ENCODE assay signal across 38 cellular contexts in the genomic region with DNA sequence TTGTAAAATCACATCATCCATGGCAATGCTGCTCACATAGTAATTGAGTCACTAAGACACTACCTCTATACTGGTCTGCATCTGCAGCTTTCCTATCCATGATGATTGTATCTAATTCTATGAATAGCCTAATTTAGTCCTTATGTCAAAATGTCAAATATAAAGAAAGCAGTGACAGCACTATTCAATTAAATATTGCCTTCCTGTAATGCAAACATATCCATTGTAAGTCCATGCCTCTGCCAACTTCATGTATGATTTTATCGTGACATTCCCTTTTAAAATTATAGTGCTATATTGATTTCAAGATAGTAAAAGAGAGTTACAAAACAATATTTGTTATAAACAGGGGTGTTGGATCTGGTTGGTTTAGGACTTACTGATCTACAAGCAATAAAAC. TPM values are rescaled to one million over a fixed set of nuclear protein-coding genes. Genes with fewer than 3 reads are reported as not detected.
"Had no signal": no experiment of that assay in that cellular context is flagged by ENCODE, and none has a peak within 500 bp of the region (broad histone marks: within the 10 kb centered on the region; RNA-seq: fewer than 3 reads in every experiment).

No MANE protein-coding gene starts in this region.

- H3K27ac ChIP-seq: KMS-11 had no signal

- H3K27me3 ChIP-seq: MG63 had no signal

- H3K4me2 ChIP-seq: KMS-11 had no signal

- DNase-seq: Karpas-422, Kasumi-1, KG1, MG63, MM.1S, MV-4-11, NCI-H1048, NCI-H1092, NCI-H1092 treated with DMSO at 0.1 percent for 48 hours, NCI-H1105, NCI-H1105 treated with DMSO at 0.1 percent for 48 hours, NCI-H1417, NCI-H1417 treated with DMSO at 0.1 percent for 48 hours, NCI-H1436, NCI-H1436 treated with DMSO at 0.1 percent for 48 hours, NCI-H146, NCI-H1694, NCI-H1694 treated with DMSO at 0.1 percent for 48 hours, NCI-H187, NCI-H187 treated with DMSO at 0.1 percent for 48 hours, NCI-H1930, NCI-H2029, NCI-H2029 treated with DMSO at 0.1 percent for 48 hours, NCI-H2081, NCI-H2081 treated with DMSO at 0.1 percent for 48 hours, NCI-H2107, NCI-H2171, NCI-H2171 treated with DMSO at 0.1 percent for 48 hours, NCI-H2227 treated with DMSO at 0.1 percent for 48 hours, NCI-H226, NCI-H345, NCI-H446, NCI-H446 treated with DMSO at 0.1 percent for 48 hours had no signal

- H3K9ac ChIP-seq: KMS-11 had no signal

- H3K4me3 ChIP-seq: MG63 had no signal

- H3K36me3 ChIP-seq: MG63 had no signal

- H3K9me3 ChIP-seq: MG63 had no signal

RNA-seq across cellular contexts. Expression of a gene that starts 25.8 kb away (rescaled TPM):
- total RNA-seq: LHCN-M2, M059J, MCF 10A, NCI-H460 had no signal
